ENCODE assay signal across 26 cellular contexts in the genomic region with DNA sequence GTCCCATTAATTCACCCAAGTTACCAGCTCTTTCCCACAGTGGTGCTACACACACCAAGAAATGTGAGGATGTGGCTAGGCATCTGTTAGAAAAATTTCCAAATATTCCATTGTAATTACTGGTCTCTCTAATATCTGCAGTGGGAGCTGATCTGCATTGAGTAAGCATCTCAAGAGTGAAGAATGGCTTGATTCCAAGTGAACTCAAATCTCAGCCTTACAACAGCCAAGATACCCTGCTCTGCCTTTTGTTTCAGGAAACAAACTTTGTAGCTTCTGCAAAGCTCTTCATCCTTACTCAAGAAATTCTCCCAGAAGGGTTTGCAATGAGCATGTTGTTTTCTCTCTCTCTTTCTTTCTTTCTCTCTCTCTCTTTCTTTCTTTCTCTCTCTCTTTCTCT.
"Had no signal": no experiment of that assay in that cellular context is flagged by ENCODE, and none has a peak within 500 bp of the region (broad histone marks: within the 10 kb centered on the region; RNA-seq: fewer than 3 reads in every experiment).

No MANE protein-coding gene starts in this region.

- H3K4me2 ChIP-seq: PC-9 had no signal

- H3K27ac Mint-ChIP-seq: activated B cell treated with CpG ODN at 0.5 μM for 24 hours; activated CD4-positive, alpha-beta memory T cell treated with anti-CD3 and anti-CD28 coated beads for 36 hours; activated CD4-positive, alpha-beta T cell treated with anti-CD3 and anti-CD28 coated beads, Interleukin-2, amount 10 ng/mL, durations not matched to agents 7 days and 5 days; activated naive CD4-positive, alpha-beta T cell treated with anti-CD3 and anti-CD28 coated beads, Interleukin-2, amount 50 U/mL, for 72 hours; activated naive CD8-positive, alpha-beta T cell treated with anti-CD3 and anti-CD28 coated beads, Interleukin-2, amount 50 U/mL, for 24 hours; brain; T-cell had no signal

- DNase-seq: activated B cell treated with CpG ODN at 0.5 μM for 24 hours; activated CD4-positive, alpha-beta memory T cell treated with anti-CD3 and anti-CD28 coated beads for 36 hours; activated CD4-positive, alpha-beta T cell treated with anti-CD3 and anti-CD28 coated beads, Interleukin-2, amount 10 ng/mL, durations not matched to agents 7 days and 5 days; activated CD8-positive, alpha-beta memory T cell treated with anti-CD3 and anti-CD28 coated beads for 24 hours; activated effector memory CD4-positive, alpha-beta T cell treated with anti-CD3 and anti-CD28 coated beads, Interleukin-2, amount 50 U/mL, for 16 hours; activated naive CD4-positive, alpha-beta T cell treated with Interleukin-2 at 50 U/mL for 16 hours; activated naive CD8-positive, alpha-beta T cell treated with anti-CD3 and anti-CD28 coated beads, Interleukin-2, amount 50 U/mL, for 24 hours; activated T-cell treated with anti-CD3 and anti-CD28 coated beads, Interleukin-2, amount 50 U/mL, for 4 hours; amygdala; MV-4-11; NCI-H1105; NCI-H1436; NCI-H1694 treated with DMSO at 0.1 percent for 48 hours; NCI-H2029 treated with DMSO at 0.1 percent for 48 hours; NCI-H510A treated with DMSO at 0.1 percent for 48 hours; NCI-H69; PC-9; T-cell; T-helper 2 cell; T1000 had no signal

- H3K27ac ChIP-seq: PC-9, SK-N-MC had no signal

- H3K4me1 Mint-ChIP-seq: activated B cell treated with CpG ODN at 0.5 μM for 24 hours; activated CD4-positive, alpha-beta T cell treated with anti-CD3 and anti-CD28 coated beads, Interleukin-2, amount 10 ng/mL, durations not matched to agents 7 days and 5 days; brain; central memory CD8-positive, alpha-beta T cell had no signal

- H2AFZ ChIP-seq: PC-9 had no signal

- H3K36me3 Mint-ChIP-seq: activated CD4-positive, alpha-beta memory T cell treated with anti-CD3 and anti-CD28 coated beads for 36 hours; activated naive CD4-positive, alpha-beta T cell treated with anti-CD3 and anti-CD28 coated beads, Interleukin-2, amount 50 U/mL, for 72 hours; brain; T-cell had no signal

- FAIRE-seq: astrocyte, TTC549 had no signal

- H3K27me3 Mint-ChIP-seq: activated B cell treated with CpG ODN at 0.5 μM for 24 hours had no signal

- H3K4me3 ChIP-seq: PC-9, SK-N-MC had no signal

- H3K4me3 Mint-ChIP-seq: activated B cell treated with CpG ODN at 0.5 μM for 24 hours; activated CD4-positive, alpha-beta memory T cell treated with anti-CD3 and anti-CD28 coated beads for 36 hours; activated CD4-positive, alpha-beta T cell treated with anti-CD3 and anti-CD28 coated beads, Interleukin-2, amount 10 ng/mL, durations not matched to agents 7 days and 5 days; activated naive CD8-positive, alpha-beta T cell treated with anti-CD3 and anti-CD28 coated beads, Interleukin-2, amount 50 U/mL, for 24 hours; activated T-cell treated with anti-CD3 and anti-CD28 coated beads, Interleukin-2, amount 50 U/mL, for 4 hours; brain; central memory CD8-positive, alpha-beta T cell; T-cell had no signal

- H3K9me3 Mint-ChIP-seq: activated B cell treated with CpG ODN at 0.5 μM for 24 hours; activated CD4-positive, alpha-beta memory T cell treated with anti-CD3 and anti-CD28 coated beads for 36 hours; activated CD4-positive, alpha-beta T cell treated with anti-CD3 and anti-CD28 coated beads, Interleukin-2, amount 10 ng/mL, durations not matched to agents 7 days and 5 days; activated naive CD4-positive, alpha-beta T cell treated with anti-CD3 and anti-CD28 coated beads, Interleukin-2, amount 50 U/mL, for 72 hours; activated naive CD8-positive, alpha-beta T cell treated with anti-CD3 and anti-CD28 coated beads, Interleukin-2, amount 50 U/mL, for 24 hours; activated T-cell treated with anti-CD3 and anti-CD28 coated beads, Interleukin-2, amount 50 U/mL, for 4 hours; brain; central memory CD8-positive, alpha-beta T cell; T-cell had no signal
